8 cellular contexts compared by ENCODE assay signal in genomic region chr16:30875881-30876791, GRCh38. TPM values are rescaled to one million over a fixed set of nuclear protein-coding genes. Genes with fewer than 3 reads are reported as not detected.
DNase-seq lines count a peak whose midpoint lies in the region; FAIRE-seq and TF ChIP-seq lines count a peak whose summit lies in the region.

No MANE protein-coding gene starts in this region.

- peaks cover 31% of the 10 kb centered on the region for H3K36me3 Mint-ChIP-seq in activated T-helper 2 cell treated with anti-CD3 and anti-CD28 coated beads, Interferon-gamma antibody, Interleukin-2, Interleukin-4, amounts not matched to agents 10 μg/mL and 5 μg/mL and 100 μg/mL, durations not matched to agents 14 hours and 24 hours and 36 hours (ENCODE audit: low read depth)

- peaks cover 24% of the 10 kb centered on the region for H3K4me1 Mint-ChIP-seq in activated T-helper 2 cell treated with anti-CD3 and anti-CD28 coated beads, Interferon-gamma antibody, Interleukin-2, Interleukin-4, amounts not matched to agents 10 μg/mL and 5 μg/mL and 100 μg/mL, durations not matched to agents 14 hours and 24 hours and 36 hours (ENCODE audit: low read depth)

- H3K27ac Mint-ChIP-seq in activated T-helper 2 cell treated with anti-CD3 and anti-CD28 coated beads, Interferon-gamma antibody, Interleukin-2, Interleukin-4, amounts not matched to agents 10 μg/mL and 5 μg/mL and 100 μg/mL, durations not matched to agents 14 hours and 24 hours and 36 hours: peak overlapping the region; percentile 86

- FAIRE-seq in GM12891 (lab: Jason Lieb, UNC): peak; percentile 75

- H3K27ac ChIP-seq in skin epidermis: peak overlapping the region in 20 of 21 experiments; percentile 78 to 98 (median 92)

- intact Hi-C loops in activated T-helper 2 cell treated with anti-CD3 and anti-CD28 coated beads, Interferon-gamma antibody, Interleukin-2, Interleukin-4, amounts not matched to agents 10 μg/mL and 5 μg/mL and 100 μg/mL, durations not matched to agents 14 hours and 24 hours and 36 hours (cut with micrococcal nuclease): loop anchor here (1.0 to 2.0 kb wide), 5 partner anchors 18 to 177 kb away; partner anchors contain the start of genes BCL7C, PHKG2 and SRCAP

- H3K9me3 Mint-ChIP-seq in activated T-helper 2 cell treated with anti-CD3 and anti-CD28 coated beads, Interferon-gamma antibody, Interleukin-2, Interleukin-4, amounts not matched to agents 10 μg/mL and 5 μg/mL and 100 μg/mL, durations not matched to agents 14 hours and 24 hours and 36 hours: no peaks in the 10 kb centered on the region

- peak overlapping the region; percentile 63 to 91 (median 74) for H3K4me3 ChIP-seq in skin epidermis

- DNase-seq in AG20443 (ENCODE audit: low spot score) (peak; percentile 37), GM12891 (ENCODE audit: insufficient read length, low spot score) (peak; percentile 48), NCI-H146 treated with DMSO at 0.1 percent for 48 hours (lab: John Stamatoyannopoulos, UW; ENCODE audit: unreplicated experiment) (peak; percentile 47), hepatic stellate cell (ENCODE audit: low spot score) (peak; percentile 36), epidermal melanocyte (ENCODE audit: insufficient read length, low spot score) (no peak), midbrain (lab: John Stamatoyannopoulos, UW) (no peak)
- DNase-seq in activated T-helper 2 cell treated with anti-CD3 and anti-CD28 coated beads, Interferon-gamma antibody, Interleukin-2, Interleukin-4, amounts not matched to agents 10 μg/mL and 5 μg/mL and 100 μg/mL, durations not matched to agents 14 hours and 24 hours and 36 hours (ENCODE audit: low spot score): no peak

- H3K27me3 Mint-ChIP-seq in activated T-helper 2 cell treated with anti-CD3 and anti-CD28 coated beads, Interferon-gamma antibody, Interleukin-2, Interleukin-4, amounts not matched to agents 10 μg/mL and 5 μg/mL and 100 μg/mL, durations not matched to agents 14 hours and 24 hours and 36 hours (ENCODE audit: low read depth): no peaks in the 10 kb centered on the region

- H3K4me3 Mint-ChIP-seq in activated T-helper 2 cell treated with anti-CD3 and anti-CD28 coated beads, Interferon-gamma antibody, Interleukin-2, Interleukin-4, amounts not matched to agents 10 μg/mL and 5 μg/mL and 100 μg/mL, durations not matched to agents 14 hours and 24 hours and 36 hours (ENCODE audit: low read depth): peak overlapping the region; percentile 96

- no peak; the same call in 1 of the 2 replicates for TF ChIP-seq POLR2A in GM12891 (IDR thresholded peaks at IDR 0.05; ENCODE audit: low read depth, low read length)

TF ChIP-seq in GM12891, 5 proteins besides CTCF, POLR2A, EP300 and RAD21:
- TF ChIP-seq POLR2AphosphoS5 (IDR thresholded peaks at IDR 0.05; ENCODE audit: low read depth, low read length) (peak; percentile 37; the same call in 1 of the 2 replicates), POU2F2 (IDR thresholded peaks at IDR 0.05; ENCODE audit: low read depth, low read length) (peak; percentile 70; the same call in 1 of the 2 replicates), SPI1 (IDR thresholded peaks at IDR 0.05; ENCODE audit: low read depth, low read length) (peak; percentile 93), TAF1 (IDR thresholded peaks at IDR 0.05; ENCODE audit: low read depth, low read length) (no peak)

RNA-seq across cellular contexts. Expression of gene BCL7C, which starts 17.7 kb away (rescaled TPM):
- 12.7 TPM for polyA plus RNA-seq in GM12891 (2012; ENCODE audit: low read depth, missing spikeins)
- total RNA-seq in activated T-helper 2 cell treated with anti-CD3 and anti-CD28 coated beads, Interferon-gamma antibody, Interleukin-2, Interleukin-4, amounts not matched to agents 10 μg/mL and 5 μg/mL and 100 μg/mL, durations not matched to agents 14 hours and 24 hours and 36 hours: 26.8 and 27.1 TPM in 2 replicates

RNA-seq across cellular contexts. Expression of gene CTF1, which starts 20.3 kb away (rescaled TPM):
- polyA plus RNA-seq in GM12891 (2012; ENCODE audit: low read depth, missing spikeins): 0.15 TPM
- total RNA-seq in activated T-helper 2 cell treated with anti-CD3 and anti-CD28 coated beads, Interferon-gamma antibody, Interleukin-2, Interleukin-4, amounts not matched to agents 10 μg/mL and 5 μg/mL and 100 μg/mL, durations not matched to agents 14 hours and 24 hours and 36 hours: 0.21 and 0.30 TPM in 2 replicates

RNA-seq across cellular contexts. Expression of gene FBXL19, which starts 47.2 kb away (rescaled TPM):
- 13.1 TPM for polyA plus RNA-seq in GM12891 (2012; ENCODE audit: low read depth, missing spikeins)
- 34.4 and 34.6 TPM in 2 replicates for total RNA-seq in activated T-helper 2 cell treated with anti-CD3 and anti-CD28 coated beads, Interferon-gamma antibody, Interleukin-2, Interleukin-4, amounts not matched to agents 10 μg/mL and 5 μg/mL and 100 μg/mL, durations not matched to agents 14 hours and 24 hours and 36 hours

Comparison
In these comparisons a context has a peak if more than half of its experiments do, and no peak if none do; other contexts are left out.
1. DNase-seq: peak in AG20443 (single experiment), GM12891 (single experiment), NCI-H146 treated with DMSO at 0.1 percent for 48 hours (single experiment) and hepatic stellate cell (single experiment); none in activated T-helper 2 cell treated with anti-CD3 and anti-CD28 coated beads, Interferon-gamma antibody, Interleukin-2, Interleukin-4, amounts not matched to agents 10 μg/mL and 5 μg/mL and 100 μg/mL, durations not matched to agents 14 hours and 24 hours and 36 hours (single experiment), epidermal melanocyte (single experiment) and midbrain (single experiment).